In the genomic region with DNA sequence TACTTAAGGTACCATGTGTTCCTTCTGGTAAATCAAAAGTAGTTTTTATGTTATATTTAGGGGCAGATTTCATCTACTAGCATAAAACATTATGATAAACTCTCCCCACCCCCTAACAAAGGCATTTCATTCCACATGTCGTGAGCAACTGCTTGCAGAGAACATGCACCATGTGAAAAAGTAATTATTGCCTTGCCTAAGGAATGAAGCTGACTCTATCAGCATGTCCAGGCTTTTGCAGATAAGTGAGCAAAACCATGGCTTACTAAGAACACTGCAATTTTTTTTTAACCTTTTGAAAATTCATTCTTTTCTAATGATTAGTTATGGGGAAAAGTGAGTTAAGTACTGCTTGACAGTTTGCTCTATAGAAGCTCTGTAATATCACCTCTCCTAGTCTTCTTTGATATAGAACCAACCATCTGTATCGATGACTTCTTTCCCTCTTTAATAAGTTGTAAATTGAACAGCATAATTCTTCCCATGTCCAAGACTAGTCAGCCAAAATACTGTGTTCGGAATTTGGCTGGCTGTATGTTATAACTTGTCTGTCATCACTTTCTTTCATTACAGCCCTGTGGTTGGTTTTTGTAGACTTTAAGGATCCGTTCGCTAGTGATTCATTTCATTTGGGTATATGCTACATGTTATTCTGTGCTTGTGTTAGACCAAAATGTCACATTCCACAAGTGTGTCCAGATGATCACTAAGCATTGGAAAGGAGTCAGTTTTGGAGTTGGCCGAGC, we compare ENCODE assay signal across 15 cellular contexts.
DNase-seq lines count a peak whose midpoint lies in the region; ATAC-seq, FAIRE-seq and TF ChIP-seq lines count a peak whose summit lies in the region.
"Had no signal": no experiment of that assay in that cellular context is flagged by ENCODE, and none has a peak within 500 bp of the region (broad histone marks: within the 10 kb centered on the region; RNA-seq: fewer than 3 reads in every experiment).

No MANE protein-coding gene starts in this region.

- CTCF ChIA-PET in AG04450 (lab: Charles Lee), result interaction anchor here (1.4 kb wide), 1 partner anchor 8 kb away, joined by 3 read pairs; no protein-coding TSS in a partner anchor

- H3K79me2 ChIP-seq in keratinocyte (ENCODE audit: control insufficient read depth, insufficient read depth, low read length), result no peaks in the 10 kb centered on the region
- H3K79me2 ChIP-seq in GM23338 (replicated peaks; ENCODE audit: insufficient read depth), result no peaks in the 10 kb centered on the region

- H3K4me2 ChIP-seq in keratinocyte (ENCODE audit: control insufficient read depth, extremely low read depth, insufficient read depth, low read depth, low read length), result peak overlapping the region; percentile 42
- no peak overlapping the region for H3K4me2 ChIP-seq in GM23338

- no peaks in the 10 kb centered on the region for H3K27me3 ChIP-seq in AG04450 (ENCODE audit: control insufficient read depth, insufficient read depth, low read length)
- no peaks in the 10 kb centered on the region for H3K27me3 ChIP-seq in brain microvascular endothelial cell (replicated peaks)
- H3K27me3 ChIP-seq in keratinocyte (ENCODE audit: control insufficient read depth, extremely low read depth, insufficient read depth, low read length), result no peaks in the 10 kb centered on the region
- H3K27me3 ChIP-seq in GM23338 (ENCODE audit: insufficient read depth), result no peaks in the 10 kb centered on the region

- H3K27ac ChIP-seq in AG04450 (ENCODE audit: low read depth, low read length), result no peak overlapping the region
- peak overlapping the region; percentile 68 for H3K27ac ChIP-seq in brain microvascular endothelial cell
- peak overlapping the region; percentile 1 for H3K27ac ChIP-seq in keratinocyte (ENCODE audit: control insufficient read depth, insufficient read depth, low read length)
- no peak overlapping the region for H3K27ac ChIP-seq in GM23338 (ENCODE audit: low read depth)
- H3K27ac ChIP-seq: lower lobe of right lung, prostate gland, transverse colon had no signal

- no peak for TF ChIP-seq CTCF in AG04450 (IDR thresholded peaks at IDR 0.05; ENCODE audit: low read depth, low read length)
- no peak for TF ChIP-seq CTCF in brain microvascular endothelial cell (IDR thresholded peaks at IDR 0.05; ENCODE audit: low read depth, low read length, missing control alignments)
- no peak for TF ChIP-seq CTCF in keratinocyte (optimal IDR thresholded peaks at IDR 0.05 in 1 of 3, IDR thresholded peaks at IDR 0.05 in 1 of 3, conservative IDR thresholded peaks at IDR 0.05 in 1 of 3; ENCODE audit: extremely low read depth in 1 of 3, insufficient read depth in 2 of 3, low read length in 3 of 3)
- no peak for TF ChIP-seq CTCF in GM23338 (conservative IDR thresholded peaks at IDR 0.05; ENCODE audit: low read depth in 2 of 2)

- no peak overlapping the region for H3K4me3 Mint-ChIP-seq in GM23338

- TF ChIP-seq POLR2A in erythroblast (IDR thresholded peaks at IDR 0.05; ENCODE audit: low read length), result no peak

- H3K4me3 ChIP-seq in AG04450 (ENCODE audit: low read depth, low read length) (no peak overlapping the region), brain microvascular endothelial cell (ENCODE audit: low read depth, low read length) (no peak overlapping the region), keratinocyte (ENCODE audit: control insufficient read depth in 2 of 3, extremely low read depth in 1 of 3, insufficient read depth in 2 of 3, low read depth in 1 of 3, low read length in 3 of 3) (no peak overlapping the region), GM23338 (no peak overlapping the region)
- H3K4me3 ChIP-seq: lower lobe of right lung, prostate gland, transverse colon had no signal

- H4K20me1 ChIP-seq in keratinocyte (ENCODE audit: control insufficient read depth, extremely low read depth, insufficient read depth, low read length) (no peaks in the 10 kb centered on the region), GM23338 (replicated peaks; ENCODE audit: insufficient read depth) (no peaks in the 10 kb centered on the region)

- no peak overlapping the region for H3K27ac Mint-ChIP-seq in GM23338

- no peaks in the 10 kb centered on the region for H3K9me2 ChIP-seq in GM23338 (ENCODE audit: insufficient read depth)

- no peaks in the 10 kb centered on the region for H3F3A ChIP-seq in GM23338 (replicated peaks; ENCODE audit: low read depth)

- in situ Hi-C loops in brain microvascular endothelial cell (cut with HindIII; ENCODE audit: low pct_ligation_motif_present, low sequenced_read_pairs), result no loop called here

- peak; percentile 87 for FAIRE-seq in keratinocyte (lab: Jason Lieb, UNC)

- peaks cover 24% of the 10 kb centered on the region for H3K4me1 Mint-ChIP-seq in GM23338

- H3K9ac ChIP-seq in keratinocyte (ENCODE audit: control insufficient read depth, extremely low read depth, insufficient read depth, low read length), result no peak overlapping the region

- H3K27me3 Mint-ChIP-seq in GM23338 (ENCODE audit: insufficient read depth, low read depth, poor library complexity), result no peaks in the 10 kb centered on the region

- H3K9me1 ChIP-seq in keratinocyte (ENCODE audit: control insufficient read depth, extremely low read depth, insufficient read depth, low read length), result no peaks in the 10 kb centered on the region

- no peaks in the 10 kb centered on the region for H3K9me3 Mint-ChIP-seq in GM23338
- H3K9me3 Mint-ChIP-seq: CD8-positive, alpha-beta T cell had no signal

- ATAC-seq in GM23338, result no peak
- ATAC-seq in GM18861 (IDR thresholded peaks at IDR 0.05; ENCODE audit: unreplicated experiment), result no peak
- ATAC-seq: CD8-positive, alpha-beta T cell; lower lobe of right lung had no signal

- H3K4me1 ChIP-seq in keratinocyte (ENCODE audit: control insufficient read depth, extremely low read depth, insufficient read depth, low read length) (peaks cover 34% of the 10 kb centered on the region), GM23338 (ENCODE audit: insufficient read depth) (peaks cover 21% of the 10 kb centered on the region)
- H3K4me1 ChIP-seq: prostate gland, transverse colon had no signal

- H3K36me3 ChIP-seq in brain microvascular endothelial cell (replicated peaks) (no peaks in the 10 kb centered on the region), keratinocyte (ENCODE audit: control insufficient read depth in 2 of 2, extremely low read depth in 1 of 2, insufficient read depth in 2 of 2, low read length in 2 of 2) (no peaks in the 10 kb centered on the region), GM23338 (ENCODE audit: insufficient read depth) (no peaks in the 10 kb centered on the region)
- H3K36me3 ChIP-seq: lower lobe of right lung, prostate gland, transverse colon had no signal

- no peaks in the 10 kb centered on the region for H3K36me3 Mint-ChIP-seq in GM23338 (ENCODE audit: low read depth)
- H3K36me3 Mint-ChIP-seq: CD8-positive, alpha-beta T cell had no signal

- POLR2A ChIA-PET in AG04450 (lab: Yijun Ruan, JAX), result interaction anchor here (1.0 to 4.9 kb wide), 3 partner anchors 16 to 23 kb away, joined by 3 to 19 read pairs (median 3); no protein-coding TSS in a partner anchor

- H2AFZ ChIP-seq in keratinocyte (ENCODE audit: control insufficient read depth, low read length) (peak overlapping the region; percentile 6), GM23338 (no peak overlapping the region)

- DNase-seq in AG04450 (ENCODE audit: low read depth, low spot score), result peak; percentile 81
- peak; percentile 67 for DNase-seq in GM04503 (ENCODE audit: low read depth)
- DNase-seq in brain microvascular endothelial cell, result peak; percentile 48
- DNase-seq in keratinocyte (ENCODE audit: low read depth, low spot score), result peak; percentile 28
- no peak for DNase-seq in GM23338 (ENCODE audit: low spot score)
- no peak for DNase-seq in central memory CD4-positive, alpha-beta T cell
- no peak for DNase-seq in erythroblast (lab: John Stamatoyannopoulos, UW)
- DNase-seq: activated CD8-positive, alpha-beta memory T cell treated with anti-CD3 and anti-CD28 coated beads, Interleukin-2, amount 50 U/mL, for 4 hours; aorta; CD8-positive, alpha-beta T cell; lower lobe of right lung; NCI-H2171 treated with DMSO at 0.1 percent for 48 hours; transverse colon had no signal

- dilution Hi-C loops in keratinocyte (cut with MboI; ENCODE audit: extremely low pct_ligation_motif_present, low sequenced_read_pairs), result no loop called here

- H3K9me3 ChIP-seq in AG04450 (ENCODE audit: control insufficient read depth, insufficient read depth, low read length), result no peaks in the 10 kb centered on the region
- no peaks in the 10 kb centered on the region for H3K9me3 ChIP-seq in keratinocyte (ENCODE audit: control insufficient read depth, low read depth, low read length)
- H3K9me3 ChIP-seq: lower lobe of right lung, prostate gland, transverse colon had no signal

TF ChIP-seq in GM23338, 12 proteins besides CTCF, POLR2A, EP300 and RAD21 (continues in another document):
- TF ChIP-seq NANOG (IDR thresholded peaks at IDR 0.05; ENCODE audit: borderline replicate concordance) (no peak), ZNF114 (CRISPR knock-in tag; IDR thresholded peaks at IDR 0.05) (no peak), POLR2AphosphoS5 (IDR thresholded peaks at IDR 0.05; ENCODE audit: low read depth) (no peak)

Comparison
In these comparisons a context has a peak if more than half of its experiments do, and no peak if none do; other contexts are left out.
1. DNase-seq: peak in AG04450 (single experiment), GM04503 (single experiment), brain microvascular endothelial cell (single experiment) and keratinocyte (single experiment); none in GM23338 (single experiment), central memory CD4-positive, alpha-beta T cell (single experiment) and erythroblast (0 of 2).
2. H3K27ac ChIP-seq: peak in brain microvascular endothelial cell (single experiment) and keratinocyte (single experiment); none in AG04450 (single experiment) and GM23338 (single experiment).